ENCODE assay signal across 1 cellular context in the genomic region with DNA sequence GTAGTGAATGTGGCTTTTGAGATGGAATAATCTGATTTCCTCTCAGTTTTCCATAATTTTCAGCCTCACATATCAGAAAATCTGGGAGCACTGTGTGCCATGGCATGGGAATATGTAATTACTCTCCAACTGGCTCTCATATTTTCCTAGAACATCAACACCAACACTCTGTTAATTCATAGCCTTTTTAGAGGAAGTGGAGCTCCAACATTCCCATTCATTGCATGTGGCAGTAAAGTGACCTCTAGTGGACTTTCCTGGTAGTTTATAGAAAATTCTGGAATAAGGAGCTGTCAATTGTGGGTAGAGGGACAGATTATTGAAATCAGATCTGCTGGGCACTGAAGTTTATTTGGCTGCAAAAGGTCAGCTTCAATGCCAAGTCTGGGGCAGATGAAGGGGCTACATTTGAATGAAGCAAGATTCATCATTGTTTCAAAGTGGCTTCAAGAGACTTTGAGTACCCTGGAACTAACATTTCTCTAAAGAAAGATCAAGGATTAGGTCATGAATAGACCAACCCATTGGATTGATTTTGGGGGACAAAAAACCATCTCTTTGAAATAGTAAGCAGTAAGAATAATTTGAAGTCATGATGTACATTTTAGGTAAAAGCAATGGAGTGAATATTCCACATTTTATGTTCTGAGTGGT.
TF ChIP-seq lines count a peak whose summit lies in the region.

No MANE protein-coding gene starts in this region.

TF ChIP-seq in GM23338, 12 proteins besides CTCF, POLR2A, EP300 and RAD21 (continued from another document):
- no peak for TF ChIP-seq ZNF114 (CRISPR knock-in tag; IDR thresholded peaks at IDR 0.05)
- no peak for TF ChIP-seq POLR2AphosphoS5 (IDR thresholded peaks at IDR 0.05; ENCODE audit: low read depth)
- no peak for TF ChIP-seq JUNB (IDR thresholded peaks at IDR 0.05; ENCODE audit: unreplicated experiment)
- TF ChIP-seq, protein P1, sequence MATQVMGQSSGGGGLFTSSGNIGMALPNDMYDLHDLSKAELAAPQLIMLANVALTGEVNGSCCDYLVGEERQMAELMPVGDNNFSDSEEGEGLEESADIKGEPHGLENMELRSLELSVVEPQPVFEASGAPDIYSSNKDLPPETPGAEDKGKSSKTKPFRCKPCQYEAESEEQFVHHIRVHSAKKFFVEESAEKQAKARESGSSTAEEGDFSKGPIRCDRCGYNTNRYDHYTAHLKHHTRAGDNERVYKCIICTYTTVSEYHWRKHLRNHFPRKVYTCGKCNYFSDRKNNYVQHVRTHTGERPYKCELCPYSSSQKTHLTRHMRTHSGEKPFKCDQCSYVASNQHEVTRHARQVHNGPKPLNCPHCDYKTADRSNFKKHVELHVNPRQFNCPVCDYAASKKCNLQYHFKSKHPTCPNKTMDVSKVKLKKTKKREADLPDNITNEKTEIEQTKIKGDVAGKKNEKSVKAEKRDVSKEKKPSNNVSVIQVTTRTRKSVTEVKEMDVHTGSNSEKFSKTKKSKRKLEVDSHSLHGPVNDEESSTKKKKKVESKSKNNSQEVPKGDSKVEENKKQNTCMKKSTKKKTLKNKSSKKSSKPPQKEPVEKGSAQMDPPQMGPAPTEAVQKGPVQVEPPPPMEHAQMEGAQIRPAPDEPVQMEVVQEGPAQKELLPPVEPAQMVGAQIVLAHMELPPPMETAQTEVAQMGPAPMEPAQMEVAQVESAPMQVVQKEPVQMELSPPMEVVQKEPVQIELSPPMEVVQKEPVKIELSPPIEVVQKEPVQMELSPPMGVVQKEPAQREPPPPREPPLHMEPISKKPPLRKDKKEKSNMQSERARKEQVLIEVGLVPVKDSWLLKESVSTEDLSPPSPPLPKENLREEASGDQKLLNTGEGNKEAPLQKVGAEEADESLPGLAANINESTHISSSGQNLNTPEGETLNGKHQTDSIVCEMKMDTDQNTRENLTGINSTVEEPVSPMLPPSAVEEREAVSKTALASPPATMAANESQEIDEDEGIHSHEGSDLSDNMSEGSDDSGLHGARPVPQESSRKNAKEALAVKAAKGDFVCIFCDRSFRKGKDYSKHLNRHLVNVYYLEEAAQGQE (IDR thresholded peaks at IDR 0.05; ENCODE audit: unreplicated experiment): no peak
- no peak for TF ChIP-seq ZNF331 (CRISPR knock-in tag; IDR thresholded peaks at IDR 0.05; ENCODE audit: low read depth)
- TF ChIP-seq CREB1 (CRISPR knock-in tag; IDR thresholded peaks at IDR 0.05; ENCODE audit: low read depth): no peak
- TF ChIP-seq EZH2phosphoT487 (IDR thresholded peaks at IDR 0.05; ENCODE audit: unreplicated experiment): no peak
- no peak for TF ChIP-seq EZH2 (IDR thresholded peaks at IDR 0.05; ENCODE audit: low read depth, unreplicated experiment)
